Comparison of ENCODE assay signal across 8 cellular contexts in genomic region chr6:143677577-143677890, GRCh38. TPM values are rescaled to one million over a fixed set of nuclear protein-coding genes. Genes with fewer than 3 reads are reported as not detected.
A peak's percentile ranks its signal among the peaks of the same experiment; 100 is the strongest.
DNase-seq lines count a peak whose midpoint lies in the region; ATAC-seq and TF ChIP-seq lines count a peak whose summit lies in the region.

No MANE protein-coding gene starts in this region.

- H3K9me3 Mint-ChIP-seq in chondrocyte (ENCODE audit: low read depth), result peaks cover 7% of the 10 kb centered on the region

- TF ChIP-seq CTCF in heart right ventricle (IDR thresholded peaks at IDR 0.05), result no peak
- no peak for TF ChIP-seq CTCF in chondrocyte (IDR thresholded peaks at IDR 0.05)
- TF ChIP-seq CTCF in upper lobe of right lung (IDR thresholded peaks at IDR 0.05), result no peak

- intact Hi-C loops in heart right ventricle (cut with DNase I), result loop anchor here in 5 of 10 donors (2.0 to 5.0 kb wide), 7 partner anchors 55 to 165 kb away; partner anchors contain the start of gene LTV1 (in 3 of the 5)
- intact Hi-C loops in Right ventricle myocardium superior (cut with DNase I), result no loop called here
- intact Hi-C loops in upper lobe of right lung (cut with DNase I), result no loop called here

- peaks cover 0 to 71% (median 46%) of the 10 kb centered on the region in 9 donors for H3K4me1 ChIP-seq in heart right ventricle
- no peaks in the 10 kb centered on the region for H3K4me1 ChIP-seq in muscle layer of colon (ENCODE audit: insufficient read depth, low read length)
- H3K4me1 ChIP-seq in upper lobe of right lung, result peaks cover 39% of the 10 kb centered on the region

- no peak for DNase-seq in heart right ventricle
- no peak for DNase-seq in Right ventricle myocardium superior
- DNase-seq in chondrocyte (ENCODE audit: low spot score), result no peak
- DNase-seq in upper lobe of right lung, result no peak
- no peak for DNase-seq in effector CD8-positive, alpha-beta T cell (lab: John Stamatoyannopoulos, UW)
- DNase-seq in COLO829 (ENCODE audit: low spot score), result no peak

- H3K4me1 Mint-ChIP-seq in chondrocyte (ENCODE audit: low read depth), result peaks cover 75% of the 10 kb centered on the region

- peak overlapping the region; percentile 84 for H3K4me3 Mint-ChIP-seq in chondrocyte (ENCODE audit: unreplicated experiment)

- H3K36me3 ChIP-seq in heart right ventricle (no peaks in the 10 kb centered on the region), muscle layer of colon (ENCODE audit: insufficient read depth, low read length) (no peaks in the 10 kb centered on the region), upper lobe of right lung (no peaks in the 10 kb centered on the region)

- H3K4me3 ChIP-seq in heart right ventricle, result peak overlapping the region; percentile 56 to 83 (median 78)
- H3K4me3 ChIP-seq in muscle layer of colon (ENCODE audit: low read depth in 1 of 2, low read length in 2 of 2), result peak overlapping the region; percentile 48 to 85
- H3K4me3 ChIP-seq in upper lobe of right lung, result peak overlapping the region; percentile 70

- peak overlapping the region; percentile 92 to 99 (median 98) for H3K27ac ChIP-seq in heart right ventricle
- peak overlapping the region; percentile 68 for H3K27ac ChIP-seq in muscle layer of colon (ENCODE audit: low read depth, low read length)
- peak overlapping the region; percentile 93 for H3K27ac ChIP-seq in upper lobe of right lung

- WGBS in heart right ventricle, 2 donors, result 2 to 3% methylated on average over 9 of the region's 9 CpGs

- H3K36me3 Mint-ChIP-seq in chondrocyte (ENCODE audit: low read depth), result no peaks in the 10 kb centered on the region

- H3K9me3 ChIP-seq in heart right ventricle (peaks cover 0 to 7% (median under 1%) of the 10 kb centered on the region in 11 donors), muscle layer of colon (ENCODE audit: low read length) (no peaks in the 10 kb centered on the region), upper lobe of right lung (no peaks in the 10 kb centered on the region)

- no peak overlapping the region for H3K9ac ChIP-seq in muscle layer of colon (ENCODE audit: low read length)

- no peaks in the 10 kb centered on the region for H3K27me3 ChIP-seq in heart right ventricle
- H3K27me3 ChIP-seq in muscle layer of colon (ENCODE audit: control insufficient read depth in 1 of 2, insufficient read depth in 2 of 2, low read length in 2 of 2), result no peaks in the 10 kb centered on the region
- no peaks in the 10 kb centered on the region for H3K27me3 ChIP-seq in upper lobe of right lung

- ATAC-seq in heart right ventricle (no peak), Right ventricle myocardium superior (ENCODE audit: poor library complexity) (no peak), upper lobe of right lung (no peak), GM19463 (IDR thresholded peaks at IDR 0.05; ENCODE audit: unreplicated experiment) (no peak)

- H3K27ac Mint-ChIP-seq in chondrocyte (ENCODE audit: unreplicated experiment), result peak overlapping the region; percentile 73

- no peaks in the 10 kb centered on the region for H3K27me3 Mint-ChIP-seq in chondrocyte (ENCODE audit: low read depth)

RNA-seq across cellular contexts. Expression of gene PHACTR2, which starts 0.2 kb away (rescaled TPM):
- 10 to 100 TPM; 50.9 to 96.3 (median 72.6) TPM for total RNA-seq in heart right ventricle
- polyA plus RNA-seq in heart right ventricle, result 10 to 100 TPM in 1 of 2 donors, 1 to 10 TPM in 1; 6.5 to 10.4 TPM
- 70.0 TPM for total RNA-seq in Right ventricle myocardium superior
- total RNA-seq in chondrocyte, result 104 to 255 TPM (median 110 TPM) in 3 replicates
- 142 TPM for total RNA-seq in upper lobe of right lung
